Comparison of ENCODE assay signal across 14 cellular contexts in genomic region chr2:189115126-189115525, GRCh38.
DNase-seq lines count a peak whose midpoint lies in the region; ATAC-seq and TF ChIP-seq lines count a peak whose summit lies in the region.
"Had no signal": no experiment of that assay in that cellular context is flagged by ENCODE, and none has a peak within 500 bp of the region (broad histone marks: within the 10 kb centered on the region; RNA-seq: fewer than 3 reads in every experiment).

No MANE protein-coding gene starts in this region.

- in situ Hi-C loops in mammary epithelial cell (cut with MboI; ENCODE audit: low sequenced_read_pairs in 2 of 2): no loop called here

- H4K20me1 ChIP-seq in mammary epithelial cell (ENCODE audit: insufficient read depth, low read length) (no peaks in the 10 kb centered on the region), fibroblast of lung (ENCODE audit: control insufficient read depth, extremely low read depth, insufficient read depth, low read length) (no peaks in the 10 kb centered on the region)
- H4K20me1 ChIP-seq: BLaER1 had no signal

- no peak overlapping the region for H2AFZ ChIP-seq in mammary epithelial cell (ENCODE audit: low read depth, low read length)
- H2AFZ ChIP-seq in fibroblast of lung (ENCODE audit: low read length): no peak overlapping the region

- H3K27me3 ChIP-seq in mammary epithelial cell (ENCODE audit: insufficient read depth, low read length) (no peaks in the 10 kb centered on the region), fibroblast of lung (ENCODE audit: control insufficient read depth, insufficient read depth, low read length) (no peaks in the 10 kb centered on the region), subcutaneous abdominal adipose tissue (ENCODE audit: control insufficient read depth in 5 of 5, insufficient read depth in 4 of 5, low read length in 5 of 5) (no peaks in the 10 kb centered on the region)
- H3K27me3 ChIP-seq: BLaER1 had no signal

- TF ChIP-seq CTCF in MCF 10A (IDR thresholded peaks at IDR 0.05; ENCODE audit: unreplicated experiment): peak; percentile 50
- TF ChIP-seq CTCF in mammary epithelial cell (conservative IDR thresholded peaks at IDR 0.05 in 1 of 2, IDR thresholded peaks at IDR 0.05 in 1 of 2; ENCODE audit: extremely low read depth in 1 of 2, insufficient read depth in 1 of 2, low read depth in 1 of 2, low read length in 2 of 2): peak in 1 of 2 donors; percentile 23
- peak in 1 of 2 donors; percentile 4 for TF ChIP-seq CTCF in fibroblast of lung (conservative IDR thresholded peaks at IDR 0.05 in 1 of 2, IDR thresholded peaks at IDR 0.05 in 1 of 2; ENCODE audit: low read depth in 1 of 2, low read length in 2 of 2)

- H3K4me3 ChIP-seq in mammary epithelial cell (replicated peaks in 1 of 3; ENCODE audit: insufficient read depth in 1 of 3, low read depth in 2 of 3, low read length in 3 of 3) (no peak overlapping the region), fibroblast of lung (replicated peaks in 1 of 4; ENCODE audit: control extremely low read depth in 1 of 4, insufficient read depth in 1 of 4, low read depth in 3 of 4, low read length in 4 of 4) (no peak overlapping the region), subcutaneous abdominal adipose tissue (ENCODE audit: low read depth in 1 of 5, low read length in 5 of 5) (no peak overlapping the region)
- H3K4me3 ChIP-seq: BLaER1 had no signal

- H3K9me3 Mint-ChIP-seq in MCF 10A (ENCODE audit: unreplicated experiment): no peaks in the 10 kb centered on the region
- no peaks in the 10 kb centered on the region for H3K9me3 Mint-ChIP-seq in activated T-cell treated with anti-CD3 and anti-CD28 coated beads, Interleukin-2, amount 50 U/mL, for 72 hours
- H3K9me3 Mint-ChIP-seq: activated naive CD4-positive, alpha-beta T cell treated with anti-CD3 and anti-CD28 coated beads, Interleukin-2, amount 50 U/mL, for 72 hours had no signal

- no peaks in the 10 kb centered on the region for H3K4me1 Mint-ChIP-seq in MCF 10A (ENCODE audit: insufficient read depth, unreplicated experiment)
- peaks cover 21% of the 10 kb centered on the region for H3K4me1 Mint-ChIP-seq in activated T-cell treated with anti-CD3 and anti-CD28 coated beads, Interleukin-2, amount 50 U/mL, for 72 hours (ENCODE audit: low read depth)

- intact Hi-C loops in MCF 10A (cut with micrococcal nuclease): loop anchor here (1.0 kb wide), 2 partner anchors 173 to 297 kb away; no protein-coding TSS in a partner anchor
- intact Hi-C loops in mammary epithelial cell (cut with micrococcal nuclease): loop anchor here (1.0 kb wide), 2 partner anchors 232 to 297 kb away; no protein-coding TSS in a partner anchor

- H3K9me3 ChIP-seq in mammary epithelial cell (replicated peaks; ENCODE audit: insufficient read depth, low read length) (no peaks in the 10 kb centered on the region), fibroblast of lung (ENCODE audit: control insufficient read depth, insufficient read depth, low read depth, low read length) (no peaks in the 10 kb centered on the region), subcutaneous abdominal adipose tissue (ENCODE audit: control insufficient read depth in 5 of 5, low read length in 5 of 5) (no peaks in the 10 kb centered on the region)
- H3K9me3 ChIP-seq: BLaER1 had no signal

- no peak for ATAC-seq in activated T-cell treated with anti-CD3 and anti-CD28 coated beads, Interleukin-2, amount 50 U/mL, for 72 hours (replicated peaks in 1 of 2)
- ATAC-seq: activated naive CD4-positive, alpha-beta T cell treated with anti-CD3 and anti-CD28 coated beads, Interleukin-2, amount 50 U/mL, for 72 hours; esophagus mucosa; stimulated activated naive CD8-positive, alpha-beta T cell treated with anti-CD3 and anti-CD28 coated beads, Interleukin-15, Interleukin-2, amounts not matched to agents 100 U/mL and 50 U/mL, for 24 hours had no signal

- H3K27ac ChIP-seq in mammary epithelial cell (ENCODE audit: insufficient read depth, low read depth, low read length) (no peak overlapping the region), fibroblast of lung (ENCODE audit: insufficient read depth, low read length) (peak overlapping the region; percentile 65), subcutaneous abdominal adipose tissue (ENCODE audit: low read depth, low read length) (peak overlapping the region; percentile 52)
- H3K27ac ChIP-seq: BLaER1 had no signal

- H3K79me2 ChIP-seq in mammary epithelial cell (ENCODE audit: insufficient read depth, low read length) (no peaks in the 10 kb centered on the region), fibroblast of lung (ENCODE audit: control insufficient read depth, insufficient read depth, low read length) (peaks cover 54% of the 10 kb centered on the region)

- H3K4me3 Mint-ChIP-seq in MCF 10A (ENCODE audit: unreplicated experiment): no peak overlapping the region
- H3K4me3 Mint-ChIP-seq in activated T-cell treated with anti-CD3 and anti-CD28 coated beads, Interleukin-2, amount 50 U/mL, for 72 hours: no peak overlapping the region

- no peak overlapping the region for H3K27ac Mint-ChIP-seq in MCF 10A (ENCODE audit: low read depth, unreplicated experiment)
- no peak overlapping the region for H3K27ac Mint-ChIP-seq in activated T-cell treated with anti-CD3 and anti-CD28 coated beads, Interleukin-2, amount 50 U/mL, for 72 hours
- H3K27ac Mint-ChIP-seq: activated naive CD4-positive, alpha-beta T cell treated with anti-CD3 and anti-CD28 coated beads, Interleukin-2, amount 50 U/mL, for 72 hours had no signal

- dilution Hi-C loops in mammary epithelial cell (cut with HindIII; ENCODE audit: low sequenced_read_pairs): no loop called here

- POLR2A ChIA-PET in MCF 10A (lab: Yijun Ruan, JAX): interaction anchor here (0.7 to 1.4 kb wide), 5 partner anchors 16 to 325 kb away, joined by 3 to 8 read pairs (median 3); no protein-coding TSS in a partner anchor

- H3K27me3 Mint-ChIP-seq in MCF 10A (ENCODE audit: insufficient read depth, unreplicated experiment): no peaks in the 10 kb centered on the region
- H3K27me3 Mint-ChIP-seq in activated T-cell treated with anti-CD3 and anti-CD28 coated beads, Interleukin-2, amount 50 U/mL, for 72 hours (ENCODE audit: low read depth): no peaks in the 10 kb centered on the region

- no peaks in the 10 kb centered on the region for H3K36me3 Mint-ChIP-seq in MCF 10A (ENCODE audit: insufficient read depth, unreplicated experiment)
- no peaks in the 10 kb centered on the region for H3K36me3 Mint-ChIP-seq in activated T-cell treated with anti-CD3 and anti-CD28 coated beads, Interleukin-2, amount 50 U/mL, for 72 hours (ENCODE audit: insufficient read depth in 2 of 2)
- H3K36me3 Mint-ChIP-seq: activated naive CD4-positive, alpha-beta T cell treated with anti-CD3 and anti-CD28 coated beads, Interleukin-2, amount 50 U/mL, for 72 hours had no signal

- no peaks in the 10 kb centered on the region for H3K4me1 ChIP-seq in mammary epithelial cell (ENCODE audit: insufficient read depth, low read length)
- H3K4me1 ChIP-seq in fibroblast of lung (ENCODE audit: control insufficient read depth, extremely low read depth, insufficient read depth, low read length): peaks cover 15% of the 10 kb centered on the region
- H3K4me1 ChIP-seq in subcutaneous abdominal adipose tissue (ENCODE audit: control insufficient read depth in 5 of 5, insufficient read depth in 5 of 5, low read length in 5 of 5): peaks cover 0 to 23% (median 20%) of the 10 kb centered on the region in 5 donors
- H3K4me1 ChIP-seq: BLaER1 had no signal

- H3K4me2 ChIP-seq in mammary epithelial cell (ENCODE audit: insufficient read depth, low read depth, low read length) (no peak overlapping the region), fibroblast of lung (ENCODE audit: extremely low read depth, insufficient read depth, low read length) (no peak overlapping the region)
- H3K4me2 ChIP-seq: BLaER1 had no signal

- H3K36me3 ChIP-seq in mammary epithelial cell (ENCODE audit: insufficient read depth, low read length) (no peaks in the 10 kb centered on the region), fibroblast of lung (ENCODE audit: control insufficient read depth, insufficient read depth, low read length) (peaks cover 1% of the 10 kb centered on the region), subcutaneous abdominal adipose tissue (ENCODE audit: control insufficient read depth in 5 of 5, insufficient read depth in 5 of 5, low read length in 5 of 5) (peaks cover 0 to 3% (median under 1%) of the 10 kb centered on the region in 5 donors)
- H3K36me3 ChIP-seq: BLaER1 had no signal

- 0% methylated on average over 2 of the region's 2 CpGs for WGBS in mammary epithelial cell (ENCODE audit: low coverage, missing lambda C conversion rate)

- CTCF ChIA-PET in MCF 10A (lab: Yijun Ruan, JAX) (interaction anchor here (0.6 to 5.1 kb wide), 18 partner anchors 11 to 1039 kb away, joined by 3 to 51 read pairs (median 4); no protein-coding TSS in a partner anchor), mammary epithelial cell (lab: Charles Lee; ENCODE audit: low non-redundant PET) (no interaction called here)

- H3K9ac ChIP-seq in mammary epithelial cell (ENCODE audit: insufficient read depth, low read length): no peak overlapping the region
- H3K9ac ChIP-seq in fibroblast of lung (ENCODE audit: insufficient read depth, low read length): no peak overlapping the region
- H3K9ac ChIP-seq in subcutaneous abdominal adipose tissue (ENCODE audit: low read length in 5 of 5): peak overlapping the region in 1 of 5 donors; percentile 32
- H3K9ac ChIP-seq: BLaER1 had no signal

- BruUV-seq in MCF 10A (replicated peaks; lab: Mats Ljungman, UMichigan): no TSS peak
- no TSS peak for BruUV-seq in mammary epithelial cell (replicated peaks; lab: Mats Ljungman, UMichigan)

- DNase-seq in MCF 10A (ENCODE audit: unreplicated experiment) (peak; percentile 29), mammary epithelial cell (no peak), RKO (ENCODE audit: low spot score) (peak; percentile 53), fibroblast of lung (ENCODE audit: low read depth in 2 of 2) (peak in 1 of 2 donors; percentile 69), T-helper 9 cell (no peak)
- no peak for DNase-seq in stimulated activated CD4-positive, alpha-beta T cell treated with anti-CD3 and anti-CD28 coated beads, Interleukin-4, amount 100 ng/mL, for 1 hour
- DNase-seq in activated T-cell treated with anti-CD3 and anti-CD28 coated beads, Interleukin-2, amount 50 U/mL, for 72 hours: no peak
- DNase-seq: activated CD4-positive, alpha-beta T cell treated with anti-CD3 and anti-CD28 coated beads for 4 hours; MM.1S; stimulated activated naive CD8-positive, alpha-beta T cell treated with anti-CD3 and anti-CD28 coated beads, Interleukin-15, Interleukin-2, amounts not matched to agents 100 U/mL and 50 U/mL, for 24 hours had no signal

Comparison
In these comparisons a context has a peak if more than half of its experiments do, and no peak if none do; other contexts are left out.
1. DNase-seq: peak in MCF 10A (single experiment) and RKO (single experiment); none in mammary epithelial cell (single experiment), T-helper 9 cell (single experiment), stimulated activated CD4-positive, alpha-beta T cell treated with anti-CD3 and anti-CD28 coated beads, Interleukin-4, amount 100 ng/mL, for 1 hour (single experiment) and activated T-cell treated with anti-CD3 and anti-CD28 coated beads, Interleukin-2, amount 50 U/mL, for 72 hours (0 of 2).